Comparison of ENCODE assay signal across 35 cellular contexts in genomic region chr11:56693428-56693827, GRCh38. TPM values are rescaled to one million over a fixed set of nuclear protein-coding genes. Genes with fewer than 3 reads are reported as not detected.
"Had no signal": no experiment of that assay in that cellular context is flagged by ENCODE, and none has a peak within 500 bp of the region (broad histone marks: within the 10 kb centered on the region; RNA-seq: fewer than 3 reads in every experiment).

No MANE protein-coding gene starts in this region.

- H3K27me3 ChIP-seq: adrenal gland, ascending aorta, cardiac muscle cell had no signal

- H3K4me3 ChIP-seq: adrenal gland, ascending aorta, cardiac muscle cell had no signal

- ATAC-seq: activated CD8-positive, alpha-beta T cell treated with anti-CD3 and anti-CD28 coated beads for 36 hours; activated naive CD4-positive, alpha-beta T cell treated with anti-CD3 and anti-CD28 coated beads, Interleukin-2, amount 50 U/mL, for 72 hours; activated T-cell treated with anti-CD3 and anti-CD28 coated beads, Interleukin-2, amount 50 U/mL, for 4 hours; activated T-cell treated with anti-CD3 and anti-CD28 coated beads, Interleukin-2, amount 50 U/mL, for 72 hours; activated T-helper 17 cell treated with anti-CD3 and anti-CD28 coated beads, Interleukin-2, amount 50 U/mL, for 72 hours had no signal

- H3K27ac ChIP-seq: adrenal gland, ascending aorta, cardiac muscle cell, VCaP had no signal

- H3K9me3 ChIP-seq: adrenal gland, ascending aorta had no signal

- DNase-seq: activated B cell treated with CpG ODN at 0.5 μM for 24 hours; activated CD4-positive, alpha-beta memory T cell treated with anti-CD3 and anti-CD28 coated beads for 36 hours; activated CD4-positive, alpha-beta T cell treated with anti-CD3 and anti-CD28 coated beads for 4 hours; activated CD4-positive, alpha-beta T cell treated with anti-CD3 and anti-CD28 coated beads, Interleukin-2, amount 10 ng/mL, durations not matched to agents 24 days and 14 days; activated CD4-positive, alpha-beta T cell treated with anti-CD3 and anti-CD28 coated beads, Interleukin-2, amount 50 U/mL, for 1 hour; activated CD4-positive, alpha-beta T cell treated with anti-CD3 and anti-CD28 coated beads, Interleukin-2, amount 50 U/mL, for 4 hours; activated CD4-positive, CD25-positive, alpha-beta regulatory T cell treated with anti-CD3 and anti-CD28 coated beads, Interleukin-2, amount 50 U/mL, for 72 hours; activated CD8-positive, alpha-beta memory T cell treated with anti-CD3 and anti-CD28 coated beads, Interleukin-2, amount 50 U/mL, for 4 hours; activated CD8-positive, alpha-beta T cell treated with anti-CD3 and anti-CD28 coated beads for 36 hours; activated effector memory CD4-positive, alpha-beta T cell treated with anti-CD3 and anti-CD28 coated beads, Interleukin-2, amount 50 U/mL, for 16 hours; activated gamma-delta T cell treated with Interleukin-2 at 50 U/mL for 16 hours; activated naive CD4-positive, alpha-beta T cell; activated naive CD4-positive, alpha-beta T cell treated with anti-CD3 and anti-CD28 coated beads for 36 hours; activated naive CD4-positive, alpha-beta T cell treated with anti-CD3 and anti-CD28 coated beads, Interleukin-2, amount 50 U/mL, for 16 hours; activated naive CD8-positive, alpha-beta T cell treated with anti-CD3 and anti-CD28 coated beads for 36 hours; activated T-cell treated with anti-CD3 and anti-CD28 coated beads for 4 hours; activated T-cell treated with anti-CD3 and anti-CD28 coated beads, Interleukin-2, amount 50 U/mL, for 1 hour; activated T-cell treated with anti-CD3 and anti-CD28 coated beads, Interleukin-2, amount 50 U/mL, for 4 hours; activated T-cell treated with anti-CD3 and anti-CD28 coated beads, Interleukin-2, amount 50 U/mL, for 72 hours; adrenal gland; amniotic stem cell; caudate nucleus; cerebellar nuclear complex; T-helper 1 cell; T-helper 2 cell; T-helper 9 cell had no signal

- H3K4me1 ChIP-seq: adrenal gland, ascending aorta had no signal

- H3K36me3 ChIP-seq: adrenal gland, ascending aorta, cardiac muscle cell had no signal

RNA-seq across cellular contexts. Expression of gene OR9G1, which starts 5.5 kb away (rescaled TPM):
- total RNA-seq: activated B cell treated with CpG ODN at 0.5 μM for 24 hours; activated CD4-positive, alpha-beta memory T cell treated with anti-CD3 and anti-CD28 coated beads for 36 hours; activated CD4-positive, alpha-beta T cell treated with anti-CD3 and anti-CD28 coated beads, Interleukin-2, amount 10 ng/mL, durations not matched to agents 24 days and 14 days; activated CD8-positive, alpha-beta memory T cell treated with anti-CD3 and anti-CD28 coated beads for 36 hours; activated CD8-positive, alpha-beta T cell treated with anti-CD3 and anti-CD28 coated beads for 36 hours; activated naive CD4-positive, alpha-beta T cell treated with anti-CD3 and anti-CD28 coated beads for 36 hours; activated naive CD4-positive, alpha-beta T cell treated with anti-CD3 and anti-CD28 coated beads, Interleukin-2, amount 50 U/mL, for 72 hours; activated naive CD8-positive, alpha-beta T cell treated with anti-CD3 and anti-CD28 coated beads for 36 hours; activated T-cell treated with anti-CD3 and anti-CD28 coated beads, Interleukin-2, amount 50 U/mL, for 4 hours; activated T-cell treated with anti-CD3 and anti-CD28 coated beads, Interleukin-2, amount 50 U/mL, for 72 hours; activated T-helper 1 cell treated with anti-CD3 and anti-CD28 coated beads, Interleukin-12 subunit alpha, Interleukin-12 subunit beta, Interleukin-2, Interleukin-4 antibody, amounts not matched to agents 30 ng/mL and 10 ng/mL and 1 ng/mL, durations not matched to agents 14 hours and 24 hours and 36 hours; activated T-helper 17 cell treated with anti-CD3 and anti-CD28 coated beads, Interleukin-2, amount 50 U/mL, for 72 hours; adrenal gland; ascending aorta; bronchial epithelial cell; cardiac muscle cell; chondrocyte had no signal

RNA-seq across cellular contexts. Expression of gene OR5AR1, which starts 29.9 kb away (rescaled TPM):
- total RNA-seq: activated B cell treated with CpG ODN at 0.5 μM for 24 hours; activated CD4-positive, alpha-beta memory T cell treated with anti-CD3 and anti-CD28 coated beads for 36 hours; activated CD4-positive, alpha-beta T cell treated with anti-CD3 and anti-CD28 coated beads, Interleukin-2, amount 10 ng/mL, durations not matched to agents 24 days and 14 days; activated CD8-positive, alpha-beta memory T cell treated with anti-CD3 and anti-CD28 coated beads for 36 hours; activated CD8-positive, alpha-beta T cell treated with anti-CD3 and anti-CD28 coated beads for 36 hours; activated naive CD4-positive, alpha-beta T cell treated with anti-CD3 and anti-CD28 coated beads for 36 hours; activated naive CD4-positive, alpha-beta T cell treated with anti-CD3 and anti-CD28 coated beads, Interleukin-2, amount 50 U/mL, for 72 hours; activated naive CD8-positive, alpha-beta T cell treated with anti-CD3 and anti-CD28 coated beads for 36 hours; activated T-cell treated with anti-CD3 and anti-CD28 coated beads, Interleukin-2, amount 50 U/mL, for 4 hours; activated T-cell treated with anti-CD3 and anti-CD28 coated beads, Interleukin-2, amount 50 U/mL, for 72 hours; activated T-helper 1 cell treated with anti-CD3 and anti-CD28 coated beads, Interleukin-12 subunit alpha, Interleukin-12 subunit beta, Interleukin-2, Interleukin-4 antibody, amounts not matched to agents 30 ng/mL and 10 ng/mL and 1 ng/mL, durations not matched to agents 14 hours and 24 hours and 36 hours; activated T-helper 17 cell treated with anti-CD3 and anti-CD28 coated beads, Interleukin-2, amount 50 U/mL, for 72 hours; adrenal gland; ascending aorta; bronchial epithelial cell; cardiac muscle cell; chondrocyte had no signal

RNA-seq across cellular contexts. Expression of gene OR5AP2, which starts 51.2 kb away (rescaled TPM):
- total RNA-seq: activated B cell treated with CpG ODN at 0.5 μM for 24 hours; activated CD4-positive, alpha-beta memory T cell treated with anti-CD3 and anti-CD28 coated beads for 36 hours; activated CD4-positive, alpha-beta T cell treated with anti-CD3 and anti-CD28 coated beads, Interleukin-2, amount 10 ng/mL, durations not matched to agents 24 days and 14 days; activated CD8-positive, alpha-beta memory T cell treated with anti-CD3 and anti-CD28 coated beads for 36 hours; activated CD8-positive, alpha-beta T cell treated with anti-CD3 and anti-CD28 coated beads for 36 hours; activated naive CD4-positive, alpha-beta T cell treated with anti-CD3 and anti-CD28 coated beads for 36 hours; activated naive CD4-positive, alpha-beta T cell treated with anti-CD3 and anti-CD28 coated beads, Interleukin-2, amount 50 U/mL, for 72 hours; activated naive CD8-positive, alpha-beta T cell treated with anti-CD3 and anti-CD28 coated beads for 36 hours; activated T-cell treated with anti-CD3 and anti-CD28 coated beads, Interleukin-2, amount 50 U/mL, for 4 hours; activated T-cell treated with anti-CD3 and anti-CD28 coated beads, Interleukin-2, amount 50 U/mL, for 72 hours; activated T-helper 1 cell treated with anti-CD3 and anti-CD28 coated beads, Interleukin-12 subunit alpha, Interleukin-12 subunit beta, Interleukin-2, Interleukin-4 antibody, amounts not matched to agents 30 ng/mL and 10 ng/mL and 1 ng/mL, durations not matched to agents 14 hours and 24 hours and 36 hours; activated T-helper 17 cell treated with anti-CD3 and anti-CD28 coated beads, Interleukin-2, amount 50 U/mL, for 72 hours; adrenal gland; ascending aorta; bronchial epithelial cell; cardiac muscle cell; chondrocyte had no signal

RNA-seq across cellular contexts. Expression of gene OR9G4, which starts 55.1 kb away (rescaled TPM):
- total RNA-seq: activated B cell treated with CpG ODN at 0.5 μM for 24 hours; activated CD4-positive, alpha-beta memory T cell treated with anti-CD3 and anti-CD28 coated beads for 36 hours; activated CD4-positive, alpha-beta T cell treated with anti-CD3 and anti-CD28 coated beads, Interleukin-2, amount 10 ng/mL, durations not matched to agents 24 days and 14 days; activated CD8-positive, alpha-beta memory T cell treated with anti-CD3 and anti-CD28 coated beads for 36 hours; activated CD8-positive, alpha-beta T cell treated with anti-CD3 and anti-CD28 coated beads for 36 hours; activated naive CD4-positive, alpha-beta T cell treated with anti-CD3 and anti-CD28 coated beads for 36 hours; activated naive CD4-positive, alpha-beta T cell treated with anti-CD3 and anti-CD28 coated beads, Interleukin-2, amount 50 U/mL, for 72 hours; activated naive CD8-positive, alpha-beta T cell treated with anti-CD3 and anti-CD28 coated beads for 36 hours; activated T-cell treated with anti-CD3 and anti-CD28 coated beads, Interleukin-2, amount 50 U/mL, for 4 hours; activated T-cell treated with anti-CD3 and anti-CD28 coated beads, Interleukin-2, amount 50 U/mL, for 72 hours; activated T-helper 1 cell treated with anti-CD3 and anti-CD28 coated beads, Interleukin-12 subunit alpha, Interleukin-12 subunit beta, Interleukin-2, Interleukin-4 antibody, amounts not matched to agents 30 ng/mL and 10 ng/mL and 1 ng/mL, durations not matched to agents 14 hours and 24 hours and 36 hours; activated T-helper 17 cell treated with anti-CD3 and anti-CD28 coated beads, Interleukin-2, amount 50 U/mL, for 72 hours; adrenal gland; ascending aorta; bronchial epithelial cell; cardiac muscle cell; chondrocyte had no signal
